9 cellular contexts compared by ENCODE assay signal in the genomic region with DNA sequence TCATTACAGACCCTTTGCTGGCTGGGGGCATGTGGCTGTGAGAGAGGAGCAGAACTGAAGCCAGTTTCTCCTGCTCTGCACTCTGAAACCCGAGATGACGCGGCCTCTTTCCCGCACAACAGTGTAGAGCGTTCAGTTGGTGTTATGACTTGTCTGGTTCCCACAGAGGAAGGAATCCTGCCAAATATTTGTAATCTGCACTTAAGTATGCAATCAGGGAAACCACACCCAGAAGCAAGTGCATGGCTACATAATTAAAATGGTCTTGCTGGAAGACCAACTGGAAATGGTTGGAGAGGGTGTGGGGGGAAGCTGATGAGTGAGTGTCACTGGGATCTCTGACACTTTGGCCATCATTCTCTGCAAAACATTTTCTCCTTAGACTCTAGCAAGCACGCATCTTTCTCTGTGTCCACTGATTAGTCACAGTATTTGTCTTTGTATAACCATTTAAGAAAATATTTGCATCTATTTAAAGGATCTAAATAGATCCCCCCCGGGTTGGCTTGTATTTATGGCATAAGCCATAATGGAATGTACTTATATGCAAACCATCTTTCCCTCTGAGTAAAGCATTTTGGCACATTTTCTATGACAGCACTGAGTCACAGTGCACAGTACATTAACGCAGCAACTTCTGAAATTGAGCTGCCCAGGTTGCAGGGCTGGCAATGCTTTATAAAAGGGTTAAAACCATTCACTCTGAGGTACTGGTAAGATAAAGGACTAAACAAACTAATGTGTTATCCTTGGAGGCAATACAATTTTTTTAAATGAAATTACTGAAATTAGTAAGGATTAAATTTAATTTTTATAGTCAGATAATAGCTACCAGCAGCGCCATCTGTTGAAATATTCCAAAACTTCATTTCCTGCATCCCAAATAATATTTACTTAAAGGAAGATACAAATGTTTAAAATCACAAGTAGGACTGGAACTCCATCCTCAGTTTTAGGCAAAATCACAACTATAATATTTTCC.
DNase-seq lines count a peak whose midpoint lies in the region; ATAC-seq, FAIRE-seq and TF ChIP-seq lines count a peak whose summit lies in the region.
"Had no signal": no experiment of that assay in that cellular context is flagged by ENCODE, and none has a peak within 500 bp of the region (broad histone marks: within the 10 kb centered on the region; RNA-seq: fewer than 3 reads in every experiment).

No MANE protein-coding gene starts in this region.

- no peaks in the 10 kb centered on the region for H3K9me3 ChIP-seq in endothelial cell of umbilical vein (replicated peaks; ENCODE audit: control insufficient read depth, insufficient read depth, low read length)

- POLR2A ChIA-PET in endothelial cell of umbilical vein (lab: Charles Lee): interaction anchor here (0.6 kb wide), 1 partner anchor 484 kb away, joined by 5 read pairs; no protein-coding TSS in a partner anchor

- no peak for ATAC-seq in HG03039 (IDR thresholded peaks at IDR 0.05; ENCODE audit: unreplicated experiment)

- DNase-seq in GM04504 (ENCODE audit: low read depth) (peak; percentile 81), NCI-H526 treated with DMSO at 0.1 percent for 48 hours (lab: John Stamatoyannopoulos, UW) (peak; percentile 76), endothelial cell of umbilical vein (ENCODE audit: low read depth, low spot score) (peak; percentile 71), progenitor cell of endocrine pancreas (ENCODE audit: low spot score, unreplicated experiment) (no peak), dorsolateral prefrontal cortex (no peak)
- no peak for DNase-seq in T-helper 2 cell treated with Interferon-gamma antibody and Interleukin-4, amounts not matched to agents 5 μg/mL and 100 μg/mL, for 36 hours (ENCODE audit: low spot score)
- DNase-seq in activated naive CD8-positive, alpha-beta T cell treated with anti-CD3 and anti-CD28 coated beads for 36 hours: no peak

- peak; percentile 12 to 26 for TF ChIP-seq CTCF in endothelial cell of umbilical vein (IDR thresholded peaks at IDR 0.05; ENCODE audit: extremely low read depth in 1 of 2, insufficient read depth in 1 of 2, low read depth in 1 of 2, low read length in 2 of 2)
- peak; percentile 13 for TF ChIP-seq CTCF in progenitor cell of endocrine pancreas (IDR thresholded peaks at IDR 0.05; ENCODE audit: unreplicated experiment)
- peak in 28 of 56 donors; percentile 9 to 45 (median 24) for TF ChIP-seq CTCF in dorsolateral prefrontal cortex (IDR thresholded peaks at IDR 0.05 in 54 of 56, conservative IDR thresholded peaks at IDR 0.05 in 2 of 56; ENCODE audit: low read depth in 1 of 56, partially characterized antibody in 56 of 56)

- no peaks in the 10 kb centered on the region for H3K9me3 Mint-ChIP-seq in progenitor cell of endocrine pancreas (ENCODE audit: low read depth)
- H3K9me3 Mint-ChIP-seq in T-helper 2 cell treated with Interferon-gamma antibody and Interleukin-4, amounts not matched to agents 5 μg/mL and 100 μg/mL, for 36 hours: no peaks in the 10 kb centered on the region
- no peaks in the 10 kb centered on the region for H3K9me3 Mint-ChIP-seq in activated naive CD8-positive, alpha-beta T cell treated with anti-CD3 and anti-CD28 coated beads for 36 hours
- H3K9me3 Mint-ChIP-seq: memory B cell had no signal

- H4K20me1 ChIP-seq in endothelial cell of umbilical vein (replicated peaks; ENCODE audit: control insufficient read depth, extremely low read depth, insufficient read depth, low read length): no peaks in the 10 kb centered on the region

- no peak overlapping the region for H3K27ac Mint-ChIP-seq in progenitor cell of endocrine pancreas
- H3K27ac Mint-ChIP-seq in T-helper 2 cell treated with Interferon-gamma antibody and Interleukin-4, amounts not matched to agents 5 μg/mL and 100 μg/mL, for 36 hours: no peak overlapping the region
- H3K27ac Mint-ChIP-seq in activated naive CD8-positive, alpha-beta T cell treated with anti-CD3 and anti-CD28 coated beads for 36 hours: no peak overlapping the region
- H3K27ac Mint-ChIP-seq: memory B cell had no signal

- no peaks in the 10 kb centered on the region for H3K9me1 ChIP-seq in endothelial cell of umbilical vein (replicated peaks; ENCODE audit: control insufficient read depth, extremely low read depth, insufficient read depth, low read length)

- CTCF ChIA-PET in endothelial cell of umbilical vein (lab: Charles Lee): interaction anchor here (0.6 to 3.9 kb wide), 50 partner anchors 8 to 1065 kb away, joined by 3 to 54 read pairs (median 5); a partner anchor contains a TSS

- H3K9ac ChIP-seq in endothelial cell of umbilical vein (replicated peaks; ENCODE audit: extremely low read depth, insufficient read depth, low read length): no peak overlapping the region

- H3K4me3 ChIP-seq in endothelial cell of umbilical vein (replicated peaks in 1 of 3; ENCODE audit: insufficient read depth in 1 of 3, low read depth in 1 of 3, low read length in 3 of 3) (no peak overlapping the region), dorsolateral prefrontal cortex (no peak overlapping the region)

- peak overlapping the region; percentile 20 for H3K4me2 ChIP-seq in endothelial cell of umbilical vein (ENCODE audit: insufficient read depth, low read length)

- TF ChIP-seq POLR2A in endothelial cell of umbilical vein (IDR thresholded peaks at IDR 0.05; ENCODE audit: low read depth, low read length): no peak

- FAIRE-seq in endothelial cell of umbilical vein (lab: Jason Lieb, UNC): peak; percentile 74

- H3K27me3 ChIP-seq in endothelial cell of umbilical vein (ENCODE audit: control insufficient read depth in 2 of 2, insufficient read depth in 2 of 2, low read length in 2 of 2): no peaks in the 10 kb centered on the region
- H3K27me3 ChIP-seq in dorsolateral prefrontal cortex: no peaks in the 10 kb centered on the region

- dilution Hi-C loops in endothelial cell of umbilical vein (cut with MboI; ENCODE audit: extremely low pct_ligation_motif_present, low sequenced_read_pairs): no loop called here

- H3K36me3 Mint-ChIP-seq in progenitor cell of endocrine pancreas (ENCODE audit: insufficient read depth): no peaks in the 10 kb centered on the region
- no peaks in the 10 kb centered on the region for H3K36me3 Mint-ChIP-seq in T-helper 2 cell treated with Interferon-gamma antibody and Interleukin-4, amounts not matched to agents 5 μg/mL and 100 μg/mL, for 36 hours (ENCODE audit: low read depth)
- peaks cover 9% of the 10 kb centered on the region for H3K36me3 Mint-ChIP-seq in activated naive CD8-positive, alpha-beta T cell treated with anti-CD3 and anti-CD28 coated beads for 36 hours

- H3K4me1 ChIP-seq in endothelial cell of umbilical vein (ENCODE audit: control insufficient read depth, extremely low read depth, insufficient read depth, low read length): peaks cover 13% of the 10 kb centered on the region

- no peaks in the 10 kb centered on the region for H3K79me2 ChIP-seq in endothelial cell of umbilical vein (ENCODE audit: control insufficient read depth, insufficient read depth, low read length)

- no peaks in the 10 kb centered on the region for H3K27me3 Mint-ChIP-seq in progenitor cell of endocrine pancreas
- no peaks in the 10 kb centered on the region for H3K27me3 Mint-ChIP-seq in T-helper 2 cell treated with Interferon-gamma antibody and Interleukin-4, amounts not matched to agents 5 μg/mL and 100 μg/mL, for 36 hours (ENCODE audit: low read depth)
- H3K27me3 Mint-ChIP-seq in activated naive CD8-positive, alpha-beta T cell treated with anti-CD3 and anti-CD28 coated beads for 36 hours: no peaks in the 10 kb centered on the region
- H3K27me3 Mint-ChIP-seq: memory B cell had no signal

- H3K27ac ChIP-seq in endothelial cell of umbilical vein (ENCODE audit: insufficient read depth, low read depth, low read length) (no peak overlapping the region), dorsolateral prefrontal cortex (peak overlapping the region in 2 of 59 donors; percentile 18 to 19)

- peaks cover 3% of the 10 kb centered on the region for H3K4me1 Mint-ChIP-seq in progenitor cell of endocrine pancreas (ENCODE audit: low read depth)
- no peaks in the 10 kb centered on the region for H3K4me1 Mint-ChIP-seq in T-helper 2 cell treated with Interferon-gamma antibody and Interleukin-4, amounts not matched to agents 5 μg/mL and 100 μg/mL, for 36 hours (ENCODE audit: low read depth)
- H3K4me1 Mint-ChIP-seq in activated naive CD8-positive, alpha-beta T cell treated with anti-CD3 and anti-CD28 coated beads for 36 hours: no peaks in the 10 kb centered on the region
- H3K4me1 Mint-ChIP-seq: memory B cell had no signal

- no peak overlapping the region for H3K4me3 Mint-ChIP-seq in progenitor cell of endocrine pancreas (ENCODE audit: low read depth)
- H3K4me3 Mint-ChIP-seq in T-helper 2 cell treated with Interferon-gamma antibody and Interleukin-4, amounts not matched to agents 5 μg/mL and 100 μg/mL, for 36 hours: no peak overlapping the region
- H3K4me3 Mint-ChIP-seq in activated naive CD8-positive, alpha-beta T cell treated with anti-CD3 and anti-CD28 coated beads for 36 hours: no peak overlapping the region
- H3K4me3 Mint-ChIP-seq: memory B cell had no signal

- no peaks in the 10 kb centered on the region for H3K36me3 ChIP-seq in endothelial cell of umbilical vein (ENCODE audit: control insufficient read depth in 2 of 2, extremely low read depth in 1 of 2, insufficient read depth in 2 of 2, low read length in 2 of 2)

- no TSS peak for BruUV-seq in endothelial cell of umbilical vein (replicated peaks; lab: Mats Ljungman, UMichigan)

- intact Hi-C loops in endothelial cell of umbilical vein (cut with micrococcal nuclease): loop anchor here (1.0 to 10.0 kb wide), 6 partner anchors 59 to 948 kb away; no protein-coding TSS in a partner anchor
- intact Hi-C loops in dorsolateral prefrontal cortex (cut with DNase I): no loop called here

- peak overlapping the region; percentile 64 for H2AFZ ChIP-seq in endothelial cell of umbilical vein (ENCODE audit: low read depth, low read length)

TF ChIP-seq in endothelial cell of umbilical vein, 7 proteins besides CTCF, POLR2A, EP300 and RAD21:
- TF ChIP-seq FOS (IDR thresholded peaks at IDR 0.05; ENCODE audit: borderline replicate concordance, insufficient read depth, low read length): peak; percentile 11
- no peak for TF ChIP-seq POLR2AphosphoS5 (IDR thresholded peaks at IDR 0.05; ENCODE audit: insufficient read depth, low read depth, low read length)
- no peak for TF ChIP-seq GATA2 (IDR thresholded peaks at IDR 0.05; ENCODE audit: insufficient read depth, insufficient read length, low read depth, low read length)
- no peak for TF ChIP-seq MYC (IDR thresholded peaks at IDR 0.05; ENCODE audit: low read depth, low read length)
- no peak for TF ChIP-seq JUN (IDR thresholded peaks at IDR 0.05; ENCODE audit: borderline replicate concordance, insufficient read depth, insufficient read length, low read depth)

Comparison
In these comparisons a context has a peak if more than half of its experiments do, and no peak if none do; other contexts are left out.
1. DNase-seq: peak in GM04504 (single experiment), NCI-H526 treated with DMSO at 0.1 percent for 48 hours (single experiment) and endothelial cell of umbilical vein (single experiment); none in progenitor cell of endocrine pancreas (single experiment), dorsolateral prefrontal cortex (0 of 10), T-helper 2 cell treated with Interferon-gamma antibody and Interleukin-4, amounts not matched to agents 5 μg/mL and 100 μg/mL, for 36 hours (single experiment) and activated naive CD8-positive, alpha-beta T cell treated with anti-CD3 and anti-CD28 coated beads for 36 hours (single experiment).